In the genomic region with DNA sequence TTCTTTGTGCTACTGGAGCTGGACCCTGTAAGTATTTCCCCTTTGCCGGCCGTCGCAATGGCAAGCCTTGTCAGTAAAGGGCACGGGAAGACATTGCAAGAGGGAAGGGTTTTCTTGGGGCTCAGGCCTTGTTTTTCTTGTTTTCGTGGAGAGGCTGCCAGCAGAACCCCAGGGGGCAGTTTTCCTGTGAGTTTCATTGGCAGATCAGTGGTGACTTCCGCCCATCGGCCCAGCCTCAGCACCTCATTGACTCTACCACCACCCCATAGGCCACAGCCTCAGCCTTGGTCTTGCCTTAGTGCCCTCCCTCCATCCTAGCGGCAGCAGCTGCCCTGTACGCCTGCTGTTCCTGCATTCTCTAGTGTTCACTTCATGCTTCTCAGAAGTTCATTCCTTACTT, we compare ENCODE assay signal across 28 cellular contexts.
"Had no signal": no experiment of that assay in that cellular context is flagged by ENCODE, and none has a peak within 500 bp of the region (broad histone marks: within the 10 kb centered on the region; RNA-seq: fewer than 3 reads in every experiment).

No MANE protein-coding gene starts in this region.

- ATAC-seq: activated T-cell treated with anti-CD3 and anti-CD28 coated beads, Interleukin-2, amount 50 U/mL, for 4 hours; effector memory CD8-positive, alpha-beta T cell; gastrocnemius medialis; left lung; naive thymus-derived CD8-positive, alpha-beta T cell; stimulated activated naive CD8-positive, alpha-beta T cell treated with anti-CD3 and anti-CD28 coated beads, Interleukin-15, Interleukin-2, amounts not matched to agents 100 U/mL and 50 U/mL, for 24 hours had no signal

- H3K4me3 ChIP-seq: adrenal gland, ascending aorta, colonic mucosa, dorsolateral prefrontal cortex, esophagus squamous epithelium, gastrocnemius medialis, left lung, lung, prostate gland, upper lobe of left lung had no signal

- H3K4me3 Mint-ChIP-seq: activated naive CD8-positive, alpha-beta T cell; activated T-cell treated with anti-CD3 and anti-CD28 coated beads, Interleukin-2, amount 50 U/mL, for 4 hours; central memory CD8-positive, alpha-beta T cell; effector memory CD8-positive, alpha-beta T cell; immature natural killer cell; mesothelial cell of epicardium; naive thymus-derived CD8-positive, alpha-beta T cell had no signal

- H3K4me1 ChIP-seq: adrenal gland, ascending aorta, colonic mucosa, gastrocnemius medialis, left lung, prostate gland, upper lobe of left lung had no signal

- DNase-seq: activated CD4-positive, alpha-beta T cell treated with anti-CD3 and anti-CD28 coated beads, Interleukin-2, amount 50 U/mL, for 4 hours; activated CD8-positive, alpha-beta memory T cell treated with anti-CD3 and anti-CD28 coated beads, Interleukin-2, amount 50 U/mL, for 48 hours; activated naive CD4-positive, alpha-beta T cell; activated T-cell treated with anti-CD3 and anti-CD28 coated beads, Interleukin-2, amount 50 U/mL, for 4 hours; adrenal gland; brain microvascular endothelial cell; colonic mucosa; dorsolateral prefrontal cortex; effector memory CD8-positive, alpha-beta T cell; esophagus squamous epithelium; gastrocnemius medialis; head of caudate nucleus; hypothalamus; immature natural killer cell; left lung; naive thymus-derived CD8-positive, alpha-beta T cell; stimulated activated CD4-positive, alpha-beta T cell treated with anti-CD3 and anti-CD28 coated beads, Interleukin-12 subunit alpha, Interleukin-12 subunit beta, amount 100 ng/mL, for 4 hours; stimulated activated CD4-positive, alpha-beta T cell treated with anti-CD3 and anti-CD28 coated beads, Interleukin-4, amount 100 ng/mL, for 4 hours; stimulated activated naive CD8-positive, alpha-beta T cell treated with anti-CD3 and anti-CD28 coated beads, Interleukin-15, Interleukin-2, amounts not matched to agents 100 U/mL and 50 U/mL, for 24 hours; SW 1271; upper lobe of left lung had no signal

- H3K36me3 ChIP-seq: adrenal gland, ascending aorta, brain microvascular endothelial cell, colonic mucosa, esophagus squamous epithelium, gastrocnemius medialis, left lung, prostate gland, upper lobe of left lung had no signal

- H3K4me1 Mint-ChIP-seq: central memory CD8-positive, alpha-beta T cell; immature natural killer cell had no signal

- H3K36me3 Mint-ChIP-seq: activated naive CD8-positive, alpha-beta T cell; immature natural killer cell; mesothelial cell of epicardium; naive thymus-derived CD8-positive, alpha-beta T cell had no signal

- H3K9me3 Mint-ChIP-seq: activated T-cell treated with anti-CD3 and anti-CD28 coated beads, Interleukin-2, amount 50 U/mL, for 4 hours; activated T-helper 2 cell treated with anti-CD3 and anti-CD28 coated beads, Interferon-gamma antibody, Interleukin-2, Interleukin-4, amounts not matched to agents 10 μg/mL and 5 μg/mL and 100 μg/mL, durations not matched to agents 14 hours and 24 hours and 36 hours; central memory CD8-positive, alpha-beta T cell; effector memory CD8-positive, alpha-beta T cell; immature natural killer cell; mesothelial cell of epicardium; naive thymus-derived CD8-positive, alpha-beta T cell had no signal

- H3K27ac Mint-ChIP-seq: activated naive CD8-positive, alpha-beta T cell; activated T-helper 2 cell treated with anti-CD3 and anti-CD28 coated beads, Interferon-gamma antibody, Interleukin-2, Interleukin-4, amounts not matched to agents 10 μg/mL and 5 μg/mL and 100 μg/mL, durations not matched to agents 14 hours and 24 hours and 36 hours; effector memory CD8-positive, alpha-beta T cell; immature natural killer cell; mesothelial cell of epicardium; naive thymus-derived CD8-positive, alpha-beta T cell had no signal

- H3K27me3 ChIP-seq: ascending aorta, colonic mucosa had no signal

- H3K27ac ChIP-seq: adrenal gland, ascending aorta, brain microvascular endothelial cell, colonic mucosa, dorsolateral prefrontal cortex, esophagus squamous epithelium, gastrocnemius medialis, left lung, prostate gland, upper lobe of left lung had no signal

- H3K9me3 ChIP-seq: adrenal gland, ascending aorta, colonic mucosa, esophagus squamous epithelium, gastrocnemius medialis, left lung, prostate gland, upper lobe of left lung had no signal
